Comparison of ENCODE assay signal across 8 cellular contexts in genomic region chr19:35044317-35045117, GRCh38. TPM values are rescaled to one million over a fixed set of nuclear protein-coding genes. Genes with fewer than 3 reads are reported as not detected.
DNase-seq lines count a peak whose midpoint lies in the region; ATAC-seq and TF ChIP-seq lines count a peak whose summit lies in the region.

No MANE protein-coding gene starts in this region.

- no peak for ATAC-seq in activated T-cell treated with anti-CD3 and anti-CD28 coated beads, Interleukin-2, amount 50 U/mL, for 4 hours
- no peak for ATAC-seq in HG03520 (IDR thresholded peaks at IDR 0.05; ENCODE audit: unreplicated experiment)
- ATAC-seq in GM19467 (IDR thresholded peaks at IDR 0.05; ENCODE audit: unreplicated experiment) = no peak

- DNase-seq in 8988T (peak; percentile 96), GM12864 (ENCODE audit: low read depth) (no peak), NCI-H748 (lab: John Stamatoyannopoulos, UW; ENCODE audit: unreplicated experiment) (peak; percentile 34), fibroblast of peridontal ligament (ENCODE audit: extremely low read depth) (peak; percentile 59), osteocyte (ENCODE audit: extremely low spot score, unreplicated experiment) (no peak)
- DNase-seq in activated T-cell treated with anti-CD3 and anti-CD28 coated beads, Interleukin-2, amount 50 U/mL, for 4 hours = peak; percentile 58

- TF ChIP-seq CTCF in GM12864 (IDR thresholded peaks at IDR 0.05; ENCODE audit: low read depth, low read length, missing control alignments) = peak; percentile 99
- peak; percentile 88 for TF ChIP-seq CTCF in osteocyte (IDR thresholded peaks at IDR 0.05)

- H3K4me3 ChIP-seq in GM12864 (ENCODE audit: low read depth, low read length) = no peak overlapping the region

- H3K27ac Mint-ChIP-seq in osteocyte (ENCODE audit: unreplicated experiment) = no peak overlapping the region

- no peaks in the 10 kb centered on the region for H3K9me3 Mint-ChIP-seq in activated T-cell treated with anti-CD3 and anti-CD28 coated beads, Interleukin-2, amount 50 U/mL, for 4 hours
- no peaks in the 10 kb centered on the region for H3K9me3 Mint-ChIP-seq in osteocyte (ENCODE audit: unreplicated experiment)

- H3K36me3 Mint-ChIP-seq in activated T-cell treated with anti-CD3 and anti-CD28 coated beads, Interleukin-2, amount 50 U/mL, for 4 hours (ENCODE audit: insufficient read depth) = no peaks in the 10 kb centered on the region
- no peaks in the 10 kb centered on the region for H3K36me3 Mint-ChIP-seq in osteocyte (ENCODE audit: unreplicated experiment)

- H3K4me1 Mint-ChIP-seq in activated T-cell treated with anti-CD3 and anti-CD28 coated beads, Interleukin-2, amount 50 U/mL, for 4 hours (ENCODE audit: low read depth) = peaks cover 32% of the 10 kb centered on the region
- peaks cover 3% of the 10 kb centered on the region for H3K4me1 Mint-ChIP-seq in osteocyte (ENCODE audit: unreplicated experiment)

- H3K4me3 Mint-ChIP-seq in activated T-cell treated with anti-CD3 and anti-CD28 coated beads, Interleukin-2, amount 50 U/mL, for 4 hours = no peak overlapping the region
- no peak overlapping the region for H3K4me3 Mint-ChIP-seq in osteocyte (ENCODE audit: unreplicated experiment)

- peaks cover 3% of the 10 kb centered on the region for H3K27me3 Mint-ChIP-seq in activated T-cell treated with anti-CD3 and anti-CD28 coated beads, Interleukin-2, amount 50 U/mL, for 4 hours (ENCODE audit: low read depth)
- H3K27me3 Mint-ChIP-seq in osteocyte (ENCODE audit: unreplicated experiment) = peaks cover 6% of the 10 kb centered on the region

RNA-seq across cellular contexts. Expression of gene HPN, which starts 3.0 kb away (rescaled TPM):
- under 1 TPM in 2 of 3 donors, not detected in 1; 0.26 to 0.38 TPM for total RNA-seq in activated T-cell treated with anti-CD3 and anti-CD28 coated beads, Interleukin-2, amount 50 U/mL, for 4 hours
- not detected in 2 replicates for total RNA-seq in osteocyte

RNA-seq across cellular contexts. Expression of gene SCN1B, which starts 14.2 kb away (rescaled TPM):
- 1 to 10 TPM; 1.1 to 2.3 (median 1.2) TPM for total RNA-seq in activated T-cell treated with anti-CD3 and anti-CD28 coated beads, Interleukin-2, amount 50 U/mL, for 4 hours
- 7.3 and 8.1 TPM in 2 replicates for total RNA-seq in osteocyte

RNA-seq across cellular contexts. Expression of gene GRAMD1A, which starts 44.4 kb away (rescaled TPM):
- 100 to 1,000 TPM; 162 to 192 (median 170) TPM for total RNA-seq in activated T-cell treated with anti-CD3 and anti-CD28 coated beads, Interleukin-2, amount 50 U/mL, for 4 hours
- 77.8 and 80.8 TPM in 2 replicates for total RNA-seq in osteocyte

Comparison
In these comparisons a context has a peak if more than half of its experiments do, and no peak if none do; other contexts are left out.
1. DNase-seq: peak in 8988T (single experiment), NCI-H748 (single experiment), activated T-cell treated with anti-CD3 and anti-CD28 coated beads, Interleukin-2, amount 50 U/mL, for 4 hours (single experiment) and fibroblast of peridontal ligament (single experiment); none in GM12864 (single experiment) and osteocyte (single experiment).